Comparison of ENCODE assay signal across 8 cellular contexts in genomic region chr12:101671157-101671791, GRCh38. TPM values are rescaled to one million over a fixed set of nuclear protein-coding genes. Genes with fewer than 3 reads are reported as not detected.
DNase-seq lines count a peak whose midpoint lies in the region; ATAC-seq and TF ChIP-seq lines count a peak whose summit lies in the region.

No MANE protein-coding gene starts in this region.

- peak; percentile 86 for ATAC-seq in CD4-positive, alpha-beta T cell (ENCODE audit: poor library complexity)
- ATAC-seq in GM19452 (IDR thresholded peaks at IDR 0.05; ENCODE audit: unreplicated experiment), result peak; percentile 89
- ATAC-seq in HG03442 (IDR thresholded peaks at IDR 0.05; ENCODE audit: unreplicated experiment), result peak; percentile 86
- ATAC-seq in naive thymus-derived CD8-positive, alpha-beta T cell, result peak; percentile 85 to 90

- intact Hi-C loops in CD4-positive, alpha-beta T cell (cut with DNase I, micrococcal nuclease), result loop anchor here (5.0 to 10.0 kb wide), 2 partner anchors 86 to 164 kb away; partner anchors contain the start of gene GNPTAB (in 1 of the 2)

- no peaks in the 10 kb centered on the region for H3K9me3 ChIP-seq in CD4-positive, alpha-beta T cell (ENCODE audit: control insufficient read depth, low read length)

- H3K9me3 Mint-ChIP-seq in CD4-positive, alpha-beta T cell, result no peaks in the 10 kb centered on the region
- no peaks in the 10 kb centered on the region for H3K9me3 Mint-ChIP-seq in naive thymus-derived CD8-positive, alpha-beta T cell

- DNase-seq in CD4-positive, alpha-beta T cell, result peak in 7 of 10 experiments; percentile 1 to 36 (median 6)
- peak; percentile 3 for DNase-seq in activated T-cell treated with anti-CD3 and anti-CD28 coated beads for 4 hours
- DNase-seq in naive thymus-derived CD8-positive, alpha-beta T cell, result peak in 8 of 10 donors; percentile 9 to 70 (median 44)
- DNase-seq in HT-29 (ENCODE audit: low spot score), result no peak
- DNase-seq in ecto neural progenitor cell (ENCODE audit: low spot score), result no peak
- no peak for DNase-seq in H7

- H3K4me1 Mint-ChIP-seq in CD4-positive, alpha-beta T cell (ENCODE audit: low read depth), result peaks cover 26% of the 10 kb centered on the region
- H3K4me1 Mint-ChIP-seq in naive thymus-derived CD8-positive, alpha-beta T cell, result peaks cover 14 to 26% (median 25%) of the 10 kb centered on the region in 4 donors

- H3K4me3 Mint-ChIP-seq in CD4-positive, alpha-beta T cell, result peak overlapping the region; percentile 82
- peak overlapping the region; percentile 60 to 84 (median 78) for H3K4me3 Mint-ChIP-seq in naive thymus-derived CD8-positive, alpha-beta T cell

- TF ChIP-seq CTCF in CD4-positive, alpha-beta T cell (IDR thresholded peaks at IDR 0.05), result no peak

- no peak overlapping the region for H3K27ac ChIP-seq in CD4-positive, alpha-beta T cell (ENCODE audit: low read depth, low read length)

- CTCF ChIA-PET in CD4-positive, alpha-beta T cell (lab: Charles Lee), result no interaction called here

- H3K36me3 Mint-ChIP-seq in CD4-positive, alpha-beta T cell (ENCODE audit: low read depth), result no peaks in the 10 kb centered on the region
- no peaks in the 10 kb centered on the region for H3K36me3 Mint-ChIP-seq in naive thymus-derived CD8-positive, alpha-beta T cell

- POLR2A ChIA-PET in CD4-positive, alpha-beta T cell (lab: Charles Lee), result no interaction called here
- POLR2A ChIA-PET in naive thymus-derived CD8-positive, alpha-beta T cell (lab: Charles Lee), result interaction anchor here (0.6 kb wide), 1 partner anchor 52 kb away, joined by 3 read pairs; no protein-coding TSS in a partner anchor

- H3K27ac Mint-ChIP-seq in CD4-positive, alpha-beta T cell, result peak overlapping the region; percentile 58
- peak overlapping the region; percentile 33 to 94 (median 88) for H3K27ac Mint-ChIP-seq in naive thymus-derived CD8-positive, alpha-beta T cell

- no peaks in the 10 kb centered on the region for H3K27me3 ChIP-seq in CD4-positive, alpha-beta T cell (ENCODE audit: control insufficient read depth, insufficient read depth, low read length)
- no peaks in the 10 kb centered on the region for H3K27me3 ChIP-seq in H7 (ENCODE audit: control insufficient read depth, insufficient read depth, low read length)

- no peak overlapping the region for H3K4me3 ChIP-seq in H7 (ENCODE audit: insufficient read depth, low read depth, low read length)

- H3K27me3 Mint-ChIP-seq in CD4-positive, alpha-beta T cell, result peaks cover 3% of the 10 kb centered on the region
- peaks cover 2 to 6% (median 3%) of the 10 kb centered on the region in 5 donors for H3K27me3 Mint-ChIP-seq in naive thymus-derived CD8-positive, alpha-beta T cell

- H3K36me3 ChIP-seq in H7 (replicated peaks; ENCODE audit: control insufficient read depth, insufficient read depth, low read length), result no peaks in the 10 kb centered on the region

RNA-seq across cellular contexts. Expression of gene CHPT1, which starts 26.2 kb away (rescaled TPM):
- total RNA-seq in CD4-positive, alpha-beta T cell, result 10 to 100 TPM; 10.8 to 11.9 TPM
- total RNA-seq in naive thymus-derived CD8-positive, alpha-beta T cell, result 10 to 100 TPM; 14.6 to 17.9 TPM
- 10 to 100 TPM in 2 of 3 donors, 1 to 10 TPM in 1; 5.4 to 33.6 (median 24.5) TPM for polyA plus RNA-seq in naive thymus-derived CD8-positive, alpha-beta T cell
- 28.4 and 74.1 TPM in 2 replicates for total RNA-seq in HT-29 (2014; rRNA removed; shearing (Covaris generic))
- 27.8 and 31.2 TPM in 2 replicates for total RNA-seq in H7 (2014; rRNA removed; shearing (Covaris generic))

Comparison
In these comparisons a context has a peak if more than half of its experiments do, and no peak if none do; other contexts are left out.
1. DNase-seq: peak in CD4-positive, alpha-beta T cell (7 of 10), activated T-cell treated with anti-CD3 and anti-CD28 coated beads for 4 hours (single experiment) and naive thymus-derived CD8-positive, alpha-beta T cell (8 of 10); none in HT-29 (single experiment), ecto neural progenitor cell (single experiment) and H7 (single experiment).
2. Peak in every context shown above with its lines, with median percentiles within 50 percentile points of each other: ATAC-seq.